9 cellular contexts compared by ENCODE assay signal in the genomic region with DNA sequence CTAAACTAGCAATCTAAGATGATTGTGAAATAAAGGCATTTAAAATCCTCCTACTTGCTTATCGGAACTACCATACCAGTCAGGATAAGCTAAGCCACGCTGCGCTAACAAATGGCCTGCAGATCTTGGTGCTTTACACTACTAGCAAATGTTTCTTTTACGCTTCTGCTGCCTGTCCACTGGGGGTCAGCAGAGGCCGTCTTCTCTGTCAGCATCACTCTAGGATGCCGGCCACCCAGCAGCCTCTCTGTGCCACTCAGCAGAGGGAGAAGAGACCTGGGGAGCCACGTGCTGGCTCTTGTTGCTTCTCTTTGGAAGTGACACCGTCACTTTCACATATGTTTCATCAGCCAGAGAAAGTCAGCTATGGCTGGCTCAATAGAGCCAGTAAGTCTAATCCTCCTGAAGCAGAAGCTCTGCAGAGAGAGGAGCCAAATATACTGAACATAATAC. TPM values are rescaled to one million over a fixed set of nuclear protein-coding genes. Genes with fewer than 3 reads are reported as not detected.
DNase-seq lines count a peak whose midpoint lies in the region; ATAC-seq, FAIRE-seq and TF ChIP-seq lines count a peak whose summit lies in the region.
"Had no signal": no experiment of that assay in that cellular context is flagged by ENCODE, and none has a peak within 500 bp of the region (broad histone marks: within the 10 kb centered on the region; RNA-seq: fewer than 3 reads in every experiment).

No MANE protein-coding gene starts in this region.

- H3K4me3 ChIP-seq in CD4-positive, alpha-beta memory T cell (ENCODE audit: low read length in 2 of 2): no peak overlapping the region
- H3K4me3 ChIP-seq in pancreas: no peak overlapping the region

- H3K27me3 Mint-ChIP-seq in CD4-positive, alpha-beta memory T cell: no peaks in the 10 kb centered on the region
- H3K27me3 Mint-ChIP-seq: IgD-negative memory B cell had no signal

- peak in 4 of 5 donors; percentile 4 to 18 (median 10) for DNase-seq in CD4-positive, alpha-beta memory T cell
- peak; percentile 59 for DNase-seq in H54 (ENCODE audit: insufficient read length, low spot score)
- peak; percentile 58 for DNase-seq in NCI-H510A treated with DMSO at 0.1 percent for 48 hours (lab: John Stamatoyannopoulos, UW)
- DNase-seq in activated CD8-positive, alpha-beta memory T cell treated with anti-CD3 and anti-CD28 coated beads, Interleukin-2, amount 50 U/mL, for 48 hours: peak; percentile 77
- peak; percentile 82 for DNase-seq in fibroblast of peridontal ligament (ENCODE audit: extremely low read depth)
- peak in 2 of 6 donors; percentile 40 to 41 for DNase-seq in pancreas
- DNase-seq in effector CD8-positive, alpha-beta T cell (lab: John Stamatoyannopoulos, UW): no peak
- no peak for DNase-seq in mesenteric fat pad (ENCODE audit: low spot score)

- WGBS in pancreas, 2 donors: 59 to 62% methylated on average over 8 of the region's 8 CpGs

- peak; percentile 9 to 44 (median 20) for TF ChIP-seq CTCF in pancreas (IDR thresholded peaks at IDR 0.05)

- H3K9me3 ChIP-seq in CD4-positive, alpha-beta memory T cell (ENCODE audit: control insufficient read depth in 1 of 2, low read length in 2 of 2): no peaks in the 10 kb centered on the region
- H3K9me3 ChIP-seq in pancreas: no peaks in the 10 kb centered on the region

- FAIRE-seq in H54 (lab: Jason Lieb, UNC) (peak; percentile 20), pancreas (lab: Jason Lieb, UNC) (no peak)

- no peak overlapping the region for H3K27ac Mint-ChIP-seq in CD4-positive, alpha-beta memory T cell

- POLR2A ChIA-PET in CD4-positive, alpha-beta memory T cell (lab: Charles Lee; ENCODE audit: partially characterized antibody): no interaction called here

- ATAC-seq in pancreas: peak in 3 of 4 donors; percentile 74 to 90 (median 82)

- no peak overlapping the region for H3K4me3 Mint-ChIP-seq in CD4-positive, alpha-beta memory T cell
- H3K4me3 Mint-ChIP-seq: IgD-negative memory B cell had no signal

- intact Hi-C loops in CD4-positive, alpha-beta memory T cell (cut with micrococcal nuclease): no loop called here
- intact Hi-C loops in pancreas (cut with DNase I): no loop called here

- H3K36me3 Mint-ChIP-seq in CD4-positive, alpha-beta memory T cell: no peaks in the 10 kb centered on the region

- no peak for TF ChIP-seq POLR2A in H54 (IDR thresholded peaks at IDR 0.05; ENCODE audit: low read depth, low read length)

- no peaks in the 10 kb centered on the region for H3K36me3 ChIP-seq in CD4-positive, alpha-beta memory T cell (ENCODE audit: insufficient read depth, low read length)
- H3K36me3 ChIP-seq in pancreas: no peaks in the 10 kb centered on the region

- H3K9me3 Mint-ChIP-seq in CD4-positive, alpha-beta memory T cell: no peaks in the 10 kb centered on the region
- H3K9me3 Mint-ChIP-seq: IgD-negative memory B cell had no signal

- no peaks in the 10 kb centered on the region for H3K4me1 ChIP-seq in CD4-positive, alpha-beta memory T cell (ENCODE audit: insufficient read depth, low read length)
- H3K4me1 ChIP-seq in pancreas: no peaks in the 10 kb centered on the region

- no peaks in the 10 kb centered on the region for H3K27me3 ChIP-seq in CD4-positive, alpha-beta memory T cell (ENCODE audit: insufficient read depth, low read length)
- no peaks in the 10 kb centered on the region for H3K27me3 ChIP-seq in pancreas

- H3K27ac ChIP-seq in CD4-positive, alpha-beta memory T cell (ENCODE audit: low read depth, low read length): no peak overlapping the region
- H3K27ac ChIP-seq in pancreas: no peak overlapping the region

- CTCF ChIA-PET in CD4-positive, alpha-beta memory T cell (lab: Charles Lee; ENCODE audit: partially characterized antibody): interaction anchor here (1.8 kb wide), 1 partner anchor 353 kb away, joined by 6 read pairs; no protein-coding TSS in a partner anchor

- no peaks in the 10 kb centered on the region for H3K4me1 Mint-ChIP-seq in CD4-positive, alpha-beta memory T cell

RNA-seq across cellular contexts. Expression of a gene that starts 36.6 kb away (rescaled TPM):
- total RNA-seq in CD4-positive, alpha-beta memory T cell: 10 to 100 TPM; 33.4 to 34.5 TPM
- polyA plus RNA-seq in CD4-positive, alpha-beta memory T cell: 100 to 1,000 TPM in 1 of 2 donors, 10 to 100 TPM in 1; 71.1 to 105 TPM
- total RNA-seq in pancreas (10 to 100 TPM in 4 of 6 donors, 1 to 10 TPM in 2; 7.9 to 23.4 (median 12.8) TPM), mesenteric fat pad (53.7 TPM)
- polyA plus RNA-seq in pancreas: 10 to 100 TPM in 1 of 2 donors, 1 to 10 TPM in 1; 10.0 to 24.1 TPM

Comparison
In these comparisons a context has a peak if more than half of its experiments do, and no peak if none do; other contexts are left out.
1. DNase-seq: peak in CD4-positive, alpha-beta memory T cell (4 of 5), H54 (single experiment), NCI-H510A treated with DMSO at 0.1 percent for 48 hours (single experiment), activated CD8-positive, alpha-beta memory T cell treated with anti-CD3 and anti-CD28 coated beads, Interleukin-2, amount 50 U/mL, for 48 hours (single experiment) and fibroblast of peridontal ligament (single experiment); none in effector CD8-positive, alpha-beta T cell (single experiment) and mesenteric fat pad (single experiment).